ENCODE assay signal across 16 cellular contexts in the genomic region with DNA sequence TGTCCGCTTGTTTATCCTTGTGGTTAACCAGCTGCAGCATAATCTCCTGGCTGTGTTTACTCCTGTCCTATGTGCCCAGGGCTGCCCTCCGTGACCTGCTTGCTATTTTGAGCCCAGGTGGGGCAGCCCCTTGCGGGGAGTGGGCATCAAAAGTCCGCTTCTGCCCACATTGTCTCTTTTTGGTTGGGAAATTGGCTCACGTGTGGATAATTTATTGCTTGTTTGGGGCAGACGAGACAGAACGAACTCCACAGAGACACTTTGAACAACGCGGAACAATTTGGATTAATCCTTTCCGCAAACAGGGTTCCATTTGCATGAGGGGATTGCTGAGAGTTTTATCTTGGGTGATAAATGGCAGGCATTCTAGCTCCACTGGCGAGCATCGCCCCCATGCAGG. TPM values are rescaled to one million over a fixed set of nuclear protein-coding genes. Genes with fewer than 3 reads are reported as not detected.
DNase-seq lines count a peak whose midpoint lies in the region; ATAC-seq and TF ChIP-seq lines count a peak whose summit lies in the region.
"Had no signal": no experiment of that assay in that cellular context is flagged by ENCODE, and none has a peak within 500 bp of the region (broad histone marks: within the 10 kb centered on the region; RNA-seq: fewer than 3 reads in every experiment).

No MANE protein-coding gene starts in this region.

- no peaks in the 10 kb centered on the region for H3K36me3 Mint-ChIP-seq in stimulated activated naive CD8-positive, alpha-beta T cell treated with anti-CD3 and anti-CD28 coated beads, Interleukin-15, Interleukin-2, amounts not matched to agents 100 ng/mL and 50 ng/mL, for 24 hours (ENCODE audit: low read depth)
- no peaks in the 10 kb centered on the region for H3K36me3 Mint-ChIP-seq in glutamatergic neuron (ENCODE audit: unreplicated experiment)
- H3K36me3 Mint-ChIP-seq: mesothelial cell of epicardium had no signal

- no peak for TF ChIP-seq CTCF in glutamatergic neuron (IDR thresholded peaks at IDR 0.05; ENCODE audit: partially characterized antibody, unreplicated experiment)
- no peak for TF ChIP-seq CTCF in PC-9 (conservative IDR thresholded peaks at IDR 0.05)

- peaks cover 16% of the 10 kb centered on the region; the same call in 1 of the 2 replicates for H3F3A ChIP-seq in PC-9 (ENCODE audit: insufficient read depth, low read depth)

- intact Hi-C loops in PC-9 (cut with micrococcal nuclease; ENCODE audit: unreplicated experiment): no loop called here

- no peaks in the 10 kb centered on the region for H3K9me2 ChIP-seq in PC-9 (ENCODE audit: insufficient read depth)

- no peaks in the 10 kb centered on the region for H3K79me2 ChIP-seq in PC-9 (ENCODE audit: low read depth)

- H3K36me3 ChIP-seq in PC-9 (ENCODE audit: low read depth): no peaks in the 10 kb centered on the region
- H3K36me3 ChIP-seq: ovary had no signal

- no peak overlapping the region for H3K4me2 ChIP-seq in PC-9

- no peak overlapping the region for H3K4me3 ChIP-seq in PC-9
- H3K4me3 ChIP-seq: ovary had no signal

- H3K9me3 Mint-ChIP-seq in stimulated activated naive CD8-positive, alpha-beta T cell treated with anti-CD3 and anti-CD28 coated beads, Interleukin-15, Interleukin-2, amounts not matched to agents 100 ng/mL and 50 ng/mL, for 24 hours: no peaks in the 10 kb centered on the region
- H3K9me3 Mint-ChIP-seq in stimulated activated naive CD8-positive, alpha-beta T cell treated with anti-CD3 and anti-CD28 coated beads, Interleukin-15, amount 100 ng/mL, for 72 hours: no peaks in the 10 kb centered on the region
- H3K9me3 Mint-ChIP-seq in glutamatergic neuron (ENCODE audit: unreplicated experiment): peaks cover 2% of the 10 kb centered on the region
- H3K9me3 Mint-ChIP-seq: mesothelial cell of epicardium had no signal

- peaks cover 5% of the 10 kb centered on the region for H3K27me3 Mint-ChIP-seq in stimulated activated naive CD8-positive, alpha-beta T cell treated with anti-CD3 and anti-CD28 coated beads, Interleukin-15, Interleukin-2, amounts not matched to agents 100 ng/mL and 50 ng/mL, for 24 hours
- peaks cover 6% of the 10 kb centered on the region for H3K27me3 Mint-ChIP-seq in stimulated activated naive CD8-positive, alpha-beta T cell treated with anti-CD3 and anti-CD28 coated beads, Interleukin-15, amount 100 ng/mL, for 72 hours
- peaks cover 5% of the 10 kb centered on the region for H3K27me3 Mint-ChIP-seq in glutamatergic neuron (ENCODE audit: unreplicated experiment)

- no peaks in the 10 kb centered on the region for H3K9me3 ChIP-seq in PC-9 (ENCODE audit: insufficient read depth, low read depth)
- H3K9me3 ChIP-seq: ovary had no signal

- peak overlapping the region; percentile 19 for H3K4me3 Mint-ChIP-seq in stimulated activated naive CD8-positive, alpha-beta T cell treated with anti-CD3 and anti-CD28 coated beads, Interleukin-15, Interleukin-2, amounts not matched to agents 100 ng/mL and 50 ng/mL, for 24 hours
- H3K4me3 Mint-ChIP-seq in stimulated activated naive CD8-positive, alpha-beta T cell treated with anti-CD3 and anti-CD28 coated beads, Interleukin-15, amount 100 ng/mL, for 72 hours: peak overlapping the region in 1 of 2 donors; percentile 29
- H3K4me3 Mint-ChIP-seq in glutamatergic neuron (ENCODE audit: unreplicated experiment): peak overlapping the region; percentile 3
- H3K4me3 Mint-ChIP-seq: activated CD8-positive, alpha-beta memory T cell treated with anti-CD3 and anti-CD28 coated beads, Interleukin-2, amount 10 ng/mL, durations not matched to agents 7 days and 5 days; mesothelial cell of epicardium had no signal

- no peaks in the 10 kb centered on the region for H3K27me3 ChIP-seq in PC-9 (ENCODE audit: insufficient read depth, low read depth)
- H3K27me3 ChIP-seq: ovary had no signal

- H3K27ac Mint-ChIP-seq in stimulated activated naive CD8-positive, alpha-beta T cell treated with anti-CD3 and anti-CD28 coated beads, Interleukin-15, Interleukin-2, amounts not matched to agents 100 ng/mL and 50 ng/mL, for 24 hours: peak overlapping the region; percentile 20
- H3K27ac Mint-ChIP-seq in stimulated activated naive CD8-positive, alpha-beta T cell treated with anti-CD3 and anti-CD28 coated beads, Interleukin-15, amount 100 ng/mL, for 72 hours: peak overlapping the region in 1 of 2 donors; percentile 18
- H3K27ac Mint-ChIP-seq in glutamatergic neuron (ENCODE audit: unreplicated experiment): peak overlapping the region; percentile 85
- H3K27ac Mint-ChIP-seq: activated CD8-positive, alpha-beta memory T cell treated with anti-CD3 and anti-CD28 coated beads, Interleukin-2, amount 10 ng/mL, durations not matched to agents 7 days and 5 days; mesothelial cell of epicardium had no signal

- ATAC-seq in stimulated activated naive CD8-positive, alpha-beta T cell treated with anti-CD3 and anti-CD28 coated beads, Interleukin-15, amount 100 ng/mL, for 72 hours: no peak
- no peak for ATAC-seq in GM18907 (IDR thresholded peaks at IDR 0.05; ENCODE audit: unreplicated experiment)
- ATAC-seq: activated CD8-positive, alpha-beta memory T cell treated with anti-CD3 and anti-CD28 coated beads, Interleukin-2, amount 10 ng/mL, durations not matched to agents 7 days and 5 days had no signal

- no peaks in the 10 kb centered on the region for H4K20me1 ChIP-seq in PC-9 (ENCODE audit: insufficient read depth)

- H3K4me1 Mint-ChIP-seq in stimulated activated naive CD8-positive, alpha-beta T cell treated with anti-CD3 and anti-CD28 coated beads, Interleukin-15, Interleukin-2, amounts not matched to agents 100 ng/mL and 50 ng/mL, for 24 hours (ENCODE audit: low read depth): peaks cover 98% of the 10 kb centered on the region
- H3K4me1 Mint-ChIP-seq in stimulated activated naive CD8-positive, alpha-beta T cell treated with anti-CD3 and anti-CD28 coated beads, Interleukin-15, amount 100 ng/mL, for 72 hours: peaks cover 99% of the 10 kb centered on the region
- peaks cover 41% of the 10 kb centered on the region for H3K4me1 Mint-ChIP-seq in glutamatergic neuron (ENCODE audit: low read depth, unreplicated experiment)
- H3K4me1 Mint-ChIP-seq: mesothelial cell of epicardium had no signal

- CTCF ChIA-PET in PC-9 (lab: Charles Lee): no interaction called here

- POLR2A ChIA-PET in PC-9 (lab: Charles Lee; ENCODE audit: unreplicated experiment): no interaction called here

- H3K27ac ChIP-seq in PC-9: no peak overlapping the region
- H3K27ac ChIP-seq: ovary, VCaP had no signal

- DNase-seq in stimulated activated naive CD8-positive, alpha-beta T cell treated with anti-CD3 and anti-CD28 coated beads, Interleukin-15, amount 100 ng/mL, for 72 hours: no peak
- peak; percentile 93 for DNase-seq in NCI-H748 (lab: John Stamatoyannopoulos, UW; ENCODE audit: unreplicated experiment)
- no peak for DNase-seq in glutamatergic neuron
- DNase-seq in PC-9: no peak
- DNase-seq in kidney tubule cell (ENCODE audit: low spot score): no peak
- no peak for DNase-seq in hypothalamus (lab: John Stamatoyannopoulos, UW)
- DNase-seq: activated CD8-positive, alpha-beta memory T cell treated with anti-CD3 and anti-CD28 coated beads, Interleukin-2, amount 10 ng/mL, durations not matched to agents 7 days and 5 days; activated naive CD4-positive, alpha-beta T cell; EL; foreskin melanocyte; MV-4-11; ovary had no signal

- BruUV-seq in PC-9 (replicated peaks; lab: Mats Ljungman, UMichigan): no TSS peak

- H2AFZ ChIP-seq in PC-9: no peak overlapping the region

- peaks cover 30% of the 10 kb centered on the region for H3K4me1 ChIP-seq in PC-9 (replicated peaks; ENCODE audit: insufficient read depth)

RNA-seq across cellular contexts. Expression of a gene that starts 8.1 kb away (rescaled TPM):
- total RNA-seq in glutamatergic neuron (ENCODE audit: unreplicated experiment) (215 TPM), PC-9 (2021) (0.70 and 1.1 TPM in 2 replicates)

Comparison
In these comparisons a context has a peak if more than half of its experiments do, and no peak if none do; other contexts are left out.
1. RNA of a gene that starts 8.1 kb away (total RNA-seq): 215 TPM in glutamatergic neuron (single experiment); 0.70 to 1.1 TPM in PC-9; every median in the first group is over 100 times any median in the second.